In the genomic region with DNA sequence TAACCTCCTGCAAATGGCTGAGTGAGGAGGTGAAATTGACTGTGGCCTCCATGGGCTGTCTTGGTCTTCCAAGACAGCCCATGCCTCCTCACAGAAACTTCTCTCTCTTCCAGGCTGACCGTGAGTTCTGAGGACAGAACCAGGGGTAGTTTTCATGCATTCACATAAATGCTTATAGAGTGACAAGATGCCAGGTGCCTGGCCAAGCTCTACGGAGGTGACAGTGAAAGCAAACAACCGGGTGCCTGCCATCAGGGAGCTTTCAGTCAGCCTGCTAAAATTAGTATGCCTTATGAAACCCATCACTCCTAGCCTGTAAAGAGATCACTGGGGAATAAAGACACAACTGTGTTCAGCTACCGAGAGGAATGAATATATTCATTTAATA, we compare ENCODE assay signal across 1 cellular context.
TF ChIP-seq lines count a peak whose summit lies in the region.

No MANE protein-coding gene starts in this region.

TF ChIP-seq in HEK293, 187 proteins besides CTCF, POLR2A, EP300 and RAD21 (continued from another document):
- TF ChIP-seq, protein P1, sequence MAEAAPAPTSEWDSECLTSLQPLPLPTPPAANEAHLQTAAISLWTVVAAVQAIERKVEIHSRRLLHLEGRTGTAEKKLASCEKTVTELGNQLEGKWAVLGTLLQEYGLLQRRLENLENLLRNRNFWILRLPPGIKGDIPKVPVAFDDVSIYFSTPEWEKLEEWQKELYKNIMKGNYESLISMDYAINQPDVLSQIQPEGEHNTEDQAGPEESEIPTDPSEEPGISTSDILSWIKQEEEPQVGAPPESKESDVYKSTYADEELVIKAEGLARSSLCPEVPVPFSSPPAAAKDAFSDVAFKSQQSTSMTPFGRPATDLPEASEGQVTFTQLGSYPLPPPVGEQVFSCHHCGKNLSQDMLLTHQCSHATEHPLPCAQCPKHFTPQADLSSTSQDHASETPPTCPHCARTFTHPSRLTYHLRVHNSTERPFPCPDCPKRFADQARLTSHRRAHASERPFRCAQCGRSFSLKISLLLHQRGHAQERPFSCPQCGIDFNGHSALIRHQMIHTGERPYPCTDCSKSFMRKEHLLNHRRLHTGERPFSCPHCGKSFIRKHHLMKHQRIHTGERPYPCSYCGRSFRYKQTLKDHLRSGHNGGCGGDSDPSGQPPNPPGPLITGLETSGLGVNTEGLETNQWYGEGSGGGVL (tag by site-specific recombination; IDR thresholded peaks at IDR 0.05): no peak
- TF ChIP-seq, protein P2, sequence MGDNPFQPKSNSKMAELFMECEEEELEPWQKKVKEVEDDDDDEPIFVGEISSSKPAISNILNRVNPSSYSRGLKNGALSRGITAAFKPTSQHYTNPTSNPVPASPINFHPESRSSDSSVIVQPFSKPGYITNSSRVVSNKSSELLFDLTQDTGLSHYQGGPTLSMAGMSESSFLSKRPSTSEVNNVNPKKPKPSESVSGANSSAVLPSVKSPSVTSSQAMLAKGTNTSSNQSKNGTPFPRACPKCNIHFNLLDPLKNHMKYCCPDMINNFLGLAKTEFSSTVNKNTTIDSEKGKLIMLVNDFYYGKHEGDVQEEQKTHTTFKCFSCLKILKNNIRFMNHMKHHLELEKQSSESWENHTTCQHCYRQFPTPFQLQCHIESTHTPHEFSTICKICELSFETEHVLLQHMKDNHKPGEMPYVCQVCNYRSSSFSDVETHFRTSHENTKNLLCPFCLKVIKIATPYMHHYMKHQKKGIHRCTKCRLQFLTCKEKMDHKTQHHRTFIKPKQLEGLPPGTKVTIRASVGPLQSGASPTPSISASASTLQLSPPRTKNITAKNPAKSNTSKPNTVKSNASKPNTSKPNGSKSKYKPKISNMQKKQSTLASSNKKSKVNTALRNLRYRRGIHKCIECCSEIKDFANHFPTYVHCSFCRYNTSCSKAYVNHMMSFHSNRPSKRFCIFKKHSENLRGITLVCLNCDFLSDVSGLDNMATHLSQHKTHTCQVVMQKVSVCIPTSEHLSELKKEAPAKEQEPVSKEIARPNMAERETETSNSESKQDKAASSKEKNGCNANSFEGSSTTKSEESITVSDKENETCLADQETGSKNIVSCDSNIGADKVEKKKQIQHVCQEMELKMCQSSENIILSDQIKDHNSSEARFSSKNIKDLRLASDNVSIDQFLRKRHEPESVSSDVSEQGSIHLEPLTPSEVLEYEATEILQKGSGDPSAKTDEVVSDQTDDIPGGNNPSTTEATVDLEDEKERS (tag by site-specific recombination; IDR thresholded peaks at IDR 0.05): no peak
- TF ChIP-seq, protein P3, sequence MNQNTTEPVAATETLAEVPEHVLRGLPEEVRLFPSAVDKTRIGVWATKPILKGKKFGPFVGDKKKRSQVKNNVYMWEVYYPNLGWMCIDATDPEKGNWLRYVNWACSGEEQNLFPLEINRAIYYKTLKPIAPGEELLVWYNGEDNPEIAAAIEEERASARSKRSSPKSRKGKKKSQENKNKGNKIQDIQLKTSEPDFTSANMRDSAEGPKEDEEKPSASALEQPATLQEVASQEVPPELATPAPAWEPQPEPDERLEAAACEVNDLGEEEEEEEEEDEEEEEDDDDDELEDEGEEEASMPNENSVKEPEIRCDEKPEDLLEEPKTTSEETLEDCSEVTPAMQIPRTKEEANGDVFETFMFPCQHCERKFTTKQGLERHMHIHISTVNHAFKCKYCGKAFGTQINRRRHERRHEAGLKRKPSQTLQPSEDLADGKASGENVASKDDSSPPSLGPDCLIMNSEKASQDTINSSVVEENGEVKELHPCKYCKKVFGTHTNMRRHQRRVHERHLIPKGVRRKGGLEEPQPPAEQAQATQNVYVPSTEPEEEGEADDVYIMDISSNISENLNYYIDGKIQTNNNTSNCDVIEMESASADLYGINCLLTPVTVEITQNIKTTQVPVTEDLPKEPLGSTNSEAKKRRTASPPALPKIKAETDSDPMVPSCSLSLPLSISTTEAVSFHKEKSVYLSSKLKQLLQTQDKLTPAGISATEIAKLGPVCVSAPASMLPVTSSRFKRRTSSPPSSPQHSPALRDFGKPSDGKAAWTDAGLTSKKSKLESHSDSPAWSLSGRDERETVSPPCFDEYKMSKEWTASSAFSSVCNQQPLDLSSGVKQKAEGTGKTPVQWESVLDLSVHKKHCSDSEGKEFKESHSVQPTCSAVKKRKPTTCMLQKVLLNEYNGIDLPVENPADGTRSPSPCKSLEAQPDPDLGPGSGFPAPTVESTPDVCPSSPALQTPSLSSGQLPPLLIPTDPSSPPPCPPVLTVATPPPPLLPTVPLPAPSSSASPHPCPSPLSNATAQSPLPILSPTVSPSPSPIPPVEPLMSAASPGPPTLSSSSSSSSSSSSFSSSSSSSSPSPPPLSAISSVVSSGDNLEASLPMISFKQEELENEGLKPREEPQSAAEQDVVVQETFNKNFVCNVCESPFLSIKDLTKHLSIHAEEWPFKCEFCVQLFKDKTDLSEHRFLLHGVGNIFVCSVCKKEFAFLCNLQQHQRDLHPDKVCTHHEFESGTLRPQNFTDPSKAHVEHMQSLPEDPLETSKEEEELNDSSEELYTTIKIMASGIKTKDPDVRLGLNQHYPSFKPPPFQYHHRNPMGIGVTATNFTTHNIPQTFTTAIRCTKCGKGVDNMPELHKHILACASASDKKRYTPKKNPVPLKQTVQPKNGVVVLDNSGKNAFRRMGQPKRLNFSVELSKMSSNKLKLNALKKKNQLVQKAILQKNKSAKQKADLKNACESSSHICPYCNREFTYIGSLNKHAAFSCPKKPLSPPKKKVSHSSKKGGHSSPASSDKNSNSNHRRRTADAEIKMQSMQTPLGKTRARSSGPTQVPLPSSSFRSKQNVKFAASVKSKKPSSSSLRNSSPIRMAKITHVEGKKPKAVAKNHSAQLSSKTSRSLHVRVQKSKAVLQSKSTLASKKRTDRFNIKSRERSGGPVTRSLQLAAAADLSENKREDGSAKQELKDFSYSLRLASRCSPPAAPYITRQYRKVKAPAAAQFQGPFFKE (tag by site-specific recombination; IDR thresholded peaks at IDR 0.05; ENCODE audit: borderline replicate concordance): no peak
- TF ChIP-seq ZNF324 (tag by site-specific recombination; IDR thresholded peaks at IDR 0.05): no peak
- TF ChIP-seq ZBTB17 (tag by site-specific recombination; IDR thresholded peaks at IDR 0.05): no peak
- TF ChIP-seq ZNF416 (tag by site-specific recombination; IDR thresholded peaks at IDR 0.05): no peak
- TF ChIP-seq, protein P4, sequence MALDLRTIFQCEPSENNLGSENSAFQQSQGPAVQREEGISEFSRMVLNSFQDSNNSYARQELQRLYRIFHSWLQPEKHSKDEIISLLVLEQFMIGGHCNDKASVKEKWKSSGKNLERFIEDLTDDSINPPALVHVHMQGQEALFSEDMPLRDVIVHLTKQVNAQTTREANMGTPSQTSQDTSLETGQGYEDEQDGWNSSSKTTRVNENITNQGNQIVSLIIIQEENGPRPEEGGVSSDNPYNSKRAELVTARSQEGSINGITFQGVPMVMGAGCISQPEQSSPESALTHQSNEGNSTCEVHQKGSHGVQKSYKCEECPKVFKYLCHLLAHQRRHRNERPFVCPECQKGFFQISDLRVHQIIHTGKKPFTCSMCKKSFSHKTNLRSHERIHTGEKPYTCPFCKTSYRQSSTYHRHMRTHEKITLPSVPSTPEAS (tag by site-specific recombination; IDR thresholded peaks at IDR 0.05): no peak
- no peak for TF ChIP-seq SP3 (tag by site-specific recombination; IDR thresholded peaks at IDR 0.05)
- TF ChIP-seq, protein P5, sequence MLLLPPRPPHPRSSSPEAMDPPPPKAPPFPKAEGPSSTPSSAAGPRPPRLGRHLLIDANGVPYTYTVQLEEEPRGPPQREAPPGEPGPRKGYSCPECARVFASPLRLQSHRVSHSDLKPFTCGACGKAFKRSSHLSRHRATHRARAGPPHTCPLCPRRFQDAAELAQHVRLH (tag by site-specific recombination; IDR thresholded peaks at IDR 0.05): no peak
- TF ChIP-seq SP7 (tag by site-specific recombination; IDR thresholded peaks at IDR 0.05): no peak
- TF ChIP-seq, protein P6, sequence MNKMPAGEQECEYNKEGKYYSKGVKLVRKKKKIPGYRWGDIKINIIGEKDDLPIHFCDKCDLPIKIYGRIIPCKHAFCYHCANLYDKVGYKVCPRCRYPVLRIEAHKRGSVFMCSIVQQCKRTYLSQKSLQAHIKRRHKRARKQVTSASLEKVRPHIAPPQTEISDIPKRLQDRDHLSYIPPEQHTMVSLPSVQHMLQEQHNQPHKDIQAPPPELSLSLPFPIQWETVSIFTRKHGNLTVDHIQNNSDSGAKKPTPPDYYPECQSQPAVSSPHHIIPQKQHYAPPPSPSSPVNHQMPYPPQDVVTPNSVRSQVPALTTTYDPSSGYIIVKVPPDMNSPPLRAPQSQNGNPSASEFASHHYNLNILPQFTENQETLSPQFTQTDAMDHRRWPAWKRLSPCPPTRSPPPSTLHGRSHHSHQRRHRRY (tag by site-specific recombination; IDR thresholded peaks at IDR 0.05): no peak
